ENCODE assay signal across 8 cellular contexts in the genomic region with DNA sequence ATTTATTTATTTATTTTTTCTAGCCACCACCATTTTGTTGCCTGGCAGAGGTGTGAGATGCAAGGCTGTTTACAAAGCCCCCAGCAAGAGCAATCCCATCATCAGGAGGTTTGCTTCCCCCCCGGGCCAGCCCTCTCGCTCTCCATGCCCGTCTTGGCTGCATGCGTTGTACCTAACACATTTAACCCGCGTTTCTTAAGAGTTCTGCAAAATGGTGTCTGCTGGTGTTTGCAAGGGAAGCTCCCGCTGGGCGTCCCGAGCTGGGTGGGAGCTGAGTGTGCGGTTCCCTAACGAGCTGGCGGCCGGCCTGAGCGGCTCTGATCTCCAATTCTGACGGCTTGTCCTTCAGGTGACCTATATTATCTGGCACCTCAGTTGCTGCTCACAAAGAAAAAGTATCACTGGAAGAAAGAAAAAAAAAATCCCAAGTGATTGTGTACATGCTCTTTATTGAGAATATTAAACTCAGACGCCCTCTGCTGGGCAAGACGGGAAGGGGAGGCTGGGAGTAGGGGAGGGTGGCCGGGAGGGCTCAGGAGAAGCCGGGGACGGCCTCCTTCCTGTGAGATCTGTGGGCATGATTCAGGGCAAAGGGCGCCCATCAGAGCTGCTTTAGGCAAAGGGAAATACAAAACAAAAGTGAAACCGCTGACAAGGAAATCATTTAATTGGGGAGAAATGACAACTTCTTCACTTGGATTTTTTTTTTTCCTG.
DNase-seq lines count a peak whose midpoint lies in the region; ATAC-seq and TF ChIP-seq lines count a peak whose summit lies in the region.

No MANE protein-coding gene starts in this region.

- DNase-seq in CD1c-positive myeloid dendritic cell (ENCODE audit: extremely low spot score) = peak; percentile 97
- DNase-seq in activated T-cell treated with anti-CD3 and anti-CD28 coated beads for 1 hour (ENCODE audit: low read depth) = peak; percentile 98
- peak; percentile 86 for DNase-seq in epithelial cell of esophagus (ENCODE audit: low read depth)
- peak; percentile 97 for DNase-seq in mucosa of gallbladder (ENCODE audit: low spot score)
- DNase-seq in stimulated activated CD8-positive, alpha-beta memory T cell treated with anti-CD3 and anti-CD28 coated beads, Interleukin-4, amount 100 ng/mL, for 1 hour (ENCODE audit: low read depth in 2 of 2, low spot score in 1 of 2) = peak; percentile 94 to 97

- H3K9ac ChIP-seq in HUES48 (ENCODE audit: low read depth, low read length) = peak overlapping the region; percentile 67
- peak overlapping the region; percentile 63 for H3K9ac ChIP-seq in OCI-LY3 (ENCODE audit: low read length)

- H3K27me3 ChIP-seq in HUES48 (ENCODE audit: control insufficient read depth, insufficient read depth, low read length) (no peaks in the 10 kb centered on the region), OCI-LY3 (ENCODE audit: low read depth, low read length) (peaks cover 6% of the 10 kb centered on the region)

- H2AFZ ChIP-seq in OCI-LY3 (ENCODE audit: low read depth, low read length) = peak overlapping the region; percentile 99

- H3K4me1 ChIP-seq in HUES48 (ENCODE audit: control insufficient read depth, insufficient read depth, low read length) = peaks cover 41% of the 10 kb centered on the region
- H3K4me1 ChIP-seq in OCI-LY3 (ENCODE audit: low read length) = peaks cover 31% of the 10 kb centered on the region

- H3K4me2 ChIP-seq in OCI-LY3 (ENCODE audit: low read length) = peak overlapping the region; percentile 80

- H3K79me2 ChIP-seq in OCI-LY3 (ENCODE audit: low read length) = no peaks in the 10 kb centered on the region

- H3K4me3 ChIP-seq in HUES48 (ENCODE audit: low read depth, low read length) (peak overlapping the region; percentile 66), OCI-LY3 (ENCODE audit: low read length) (peak overlapping the region; percentile 83), epithelial cell of esophagus (ENCODE audit: low read length) (peak overlapping the region; percentile 50)

- peak; percentile 99 for TF ChIP-seq CTCF in OCI-LY3 (IDR thresholded peaks at IDR 0.05; ENCODE audit: low read depth, low read length)
- TF ChIP-seq CTCF in epithelial cell of esophagus (IDR thresholded peaks at IDR 0.05; ENCODE audit: insufficient read depth, low read depth, low read length, missing control alignments) = peak; percentile 86

- no peaks in the 10 kb centered on the region for H3K36me3 ChIP-seq in HUES48 (ENCODE audit: control insufficient read depth, insufficient read depth, low read length)
- no peaks in the 10 kb centered on the region for H3K36me3 ChIP-seq in OCI-LY3 (replicated peaks; ENCODE audit: low read depth, low read length)

- H3K27ac ChIP-seq in HUES48 (ENCODE audit: low read depth, low read length) (peak overlapping the region; percentile 76), OCI-LY3 (ENCODE audit: low read length) (no peak overlapping the region)

- peak; percentile 58 for ATAC-seq in GM19397 (IDR thresholded peaks at IDR 0.05; ENCODE audit: unreplicated experiment)

- H4K20me1 ChIP-seq in OCI-LY3 (ENCODE audit: insufficient read depth, low read length) = no peaks in the 10 kb centered on the region

- H3K9me3 ChIP-seq in HUES48 (ENCODE audit: control insufficient read depth, insufficient read depth, low read length) = no peaks in the 10 kb centered on the region
- H3K9me3 ChIP-seq in OCI-LY3 (ENCODE audit: insufficient read depth, low read length) = no peaks in the 10 kb centered on the region
